1 cellular context compared by ENCODE assay signal in the genomic region with DNA sequence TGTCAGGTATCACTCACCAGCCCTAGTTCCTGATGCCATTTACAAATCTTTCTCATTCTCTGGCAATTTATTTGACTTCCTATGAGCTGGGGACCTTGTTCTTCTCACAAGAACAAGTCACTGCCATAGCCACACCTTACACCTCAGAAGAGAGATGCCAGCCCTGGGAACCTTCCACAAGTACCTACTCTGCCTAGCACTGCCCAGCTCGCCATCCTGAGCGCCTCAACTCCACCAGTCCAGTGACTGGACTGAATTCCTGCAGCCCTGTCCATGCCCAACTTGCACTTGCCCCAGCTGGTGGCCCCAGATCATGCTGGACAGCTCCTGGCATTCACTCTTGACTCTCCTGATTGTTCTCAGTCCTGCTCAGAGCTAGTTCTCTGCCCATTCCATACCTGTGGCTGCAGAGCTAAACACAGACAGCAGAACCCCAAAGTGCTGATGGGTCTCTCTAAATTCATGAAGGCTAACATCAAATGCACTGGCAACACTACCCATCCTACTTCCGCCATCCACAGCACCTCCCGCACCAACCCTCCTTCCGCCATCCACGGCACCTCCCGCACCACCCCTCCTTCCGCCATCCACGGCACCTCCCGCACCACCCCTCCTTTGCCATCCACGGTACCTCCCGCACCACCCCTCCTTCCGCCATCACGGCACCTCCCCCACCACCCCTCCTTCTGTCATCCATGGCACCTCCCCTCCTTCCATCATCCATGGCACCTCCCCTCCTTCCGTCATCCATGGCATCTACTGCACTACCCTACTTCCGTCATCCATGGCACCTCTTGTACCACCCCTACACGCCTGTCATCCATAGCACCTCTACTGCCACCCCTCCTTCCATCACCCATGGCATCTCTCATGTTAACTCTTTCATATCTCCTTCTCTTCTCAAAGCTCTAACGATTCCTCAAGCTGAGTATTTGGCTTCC.
TF ChIP-seq lines count a peak whose summit lies in the region.

No MANE protein-coding gene starts in this region.

TF ChIP-seq in K562, 482 proteins besides CTCF, POLR2A, EP300 and RAD21 (continued from another document and continues in another):
- TF ChIP-seq, protein P1, sequence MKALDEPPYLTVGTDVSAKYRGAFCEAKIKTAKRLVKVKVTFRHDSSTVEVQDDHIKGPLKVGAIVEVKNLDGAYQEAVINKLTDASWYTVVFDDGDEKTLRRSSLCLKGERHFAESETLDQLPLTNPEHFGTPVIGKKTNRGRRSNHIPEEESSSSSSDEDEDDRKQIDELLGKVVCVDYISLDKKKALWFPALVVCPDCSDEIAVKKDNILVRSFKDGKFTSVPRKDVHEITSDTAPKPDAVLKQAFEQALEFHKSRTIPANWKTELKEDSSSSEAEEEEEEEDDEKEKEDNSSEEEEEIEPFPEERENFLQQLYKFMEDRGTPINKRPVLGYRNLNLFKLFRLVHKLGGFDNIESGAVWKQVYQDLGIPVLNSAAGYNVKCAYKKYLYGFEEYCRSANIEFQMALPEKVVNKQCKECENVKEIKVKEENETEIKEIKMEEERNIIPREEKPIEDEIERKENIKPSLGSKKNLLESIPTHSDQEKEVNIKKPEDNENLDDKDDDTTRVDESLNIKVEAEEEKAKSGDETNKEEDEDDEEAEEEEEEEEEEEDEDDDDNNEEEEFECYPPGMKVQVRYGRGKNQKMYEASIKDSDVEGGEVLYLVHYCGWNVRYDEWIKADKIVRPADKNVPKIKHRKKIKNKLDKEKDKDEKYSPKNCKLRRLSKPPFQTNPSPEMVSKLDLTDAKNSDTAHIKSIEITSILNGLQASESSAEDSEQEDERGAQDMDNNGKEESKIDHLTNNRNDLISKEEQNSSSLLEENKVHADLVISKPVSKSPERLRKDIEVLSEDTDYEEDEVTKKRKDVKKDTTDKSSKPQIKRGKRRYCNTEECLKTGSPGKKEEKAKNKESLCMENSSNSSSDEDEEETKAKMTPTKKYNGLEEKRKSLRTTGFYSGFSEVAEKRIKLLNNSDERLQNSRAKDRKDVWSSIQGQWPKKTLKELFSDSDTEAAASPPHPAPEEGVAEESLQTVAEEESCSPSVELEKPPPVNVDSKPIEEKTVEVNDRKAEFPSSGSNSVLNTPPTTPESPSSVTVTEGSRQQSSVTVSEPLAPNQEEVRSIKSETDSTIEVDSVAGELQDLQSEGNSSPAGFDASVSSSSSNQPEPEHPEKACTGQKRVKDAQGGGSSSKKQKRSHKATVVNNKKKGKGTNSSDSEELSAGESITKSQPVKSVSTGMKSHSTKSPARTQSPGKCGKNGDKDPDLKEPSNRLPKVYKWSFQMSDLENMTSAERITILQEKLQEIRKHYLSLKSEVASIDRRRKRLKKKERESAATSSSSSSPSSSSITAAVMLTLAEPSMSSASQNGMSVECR (CRISPR knock-in tag; IDR thresholded peaks at IDR 0.05) = peak; percentile 90
- peak; percentile 28; the same call in 1 of the 2 replicates for TF ChIP-seq ZNF263 (CRISPR knock-in tag; IDR thresholded peaks at IDR 0.05; ENCODE audit: borderline replicate concordance)
- TF ChIP-seq, protein P2, sequence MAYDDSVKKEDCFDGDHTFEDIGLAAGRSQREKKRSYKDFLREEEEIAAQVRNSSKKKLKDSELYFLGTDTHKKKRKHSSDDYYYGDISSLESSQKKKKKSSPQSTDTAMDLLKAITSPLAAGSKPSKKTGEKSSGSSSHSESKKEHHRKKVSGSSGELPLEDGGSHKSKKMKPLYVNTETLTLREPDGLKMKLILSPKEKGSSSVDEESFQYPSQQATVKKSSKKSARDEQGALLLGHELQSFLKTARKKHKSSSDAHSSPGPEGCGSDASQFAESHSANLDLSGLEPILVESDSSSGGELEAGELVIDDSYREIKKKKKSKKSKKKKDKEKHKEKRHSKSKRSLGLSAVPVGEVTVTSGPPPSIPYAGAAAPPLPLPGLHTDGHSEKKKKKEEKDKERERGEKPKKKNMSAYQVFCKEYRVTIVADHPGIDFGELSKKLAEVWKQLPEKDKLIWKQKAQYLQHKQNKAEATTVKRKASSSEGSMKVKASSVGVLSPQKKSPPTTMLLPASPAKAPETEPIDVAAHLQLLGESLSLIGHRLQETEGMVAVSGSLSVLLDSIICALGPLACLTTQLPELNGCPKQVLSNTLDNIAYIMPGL (CRISPR knock-in tag; IDR thresholded peaks at IDR 0.05) = peak; percentile 11; the same call in 1 of the 2 replicates
- no peak for TF ChIP-seq FOS (IDR thresholded peaks at IDR 0.05; ENCODE audit: extremely low read depth, insufficient read length)
- TF ChIP-seq, protein P3, sequence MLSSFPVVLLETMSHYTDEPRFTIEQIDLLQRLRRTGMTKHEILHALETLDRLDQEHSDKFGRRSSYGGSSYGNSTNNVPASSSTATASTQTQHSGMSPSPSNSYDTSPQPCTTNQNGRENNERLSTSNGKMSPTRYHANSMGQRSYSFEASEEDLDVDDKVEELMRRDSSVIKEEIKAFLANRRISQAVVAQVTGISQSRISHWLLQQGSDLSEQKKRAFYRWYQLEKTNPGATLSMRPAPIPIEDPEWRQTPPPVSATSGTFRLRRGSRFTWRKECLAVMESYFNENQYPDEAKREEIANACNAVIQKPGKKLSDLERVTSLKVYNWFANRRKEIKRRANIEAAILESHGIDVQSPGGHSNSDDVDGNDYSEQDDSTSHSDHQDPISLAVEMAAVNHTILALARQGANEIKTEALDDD (IDR thresholded peaks at IDR 0.05) = no peak
- TF ChIP-seq GATA2 (CRISPR knock-in tag; IDR thresholded peaks at IDR 0.05) = no peak
- TF ChIP-seq PHTF2 (CRISPR knock-in tag; IDR thresholded peaks at IDR 0.05) = no peak
- peak; percentile 62; the same call in 1 of the 2 replicates for TF ChIP-seq MEF2D (tag; conservative IDR thresholded peaks at IDR 0.05; ENCODE audit: low read depth)
- no peak for TF ChIP-seq RB1 (IDR thresholded peaks at IDR 0.05; ENCODE audit: low read depth)
- TF ChIP-seq ZZZ3 (IDR thresholded peaks at IDR 0.05) = no peak
- no peak for TF ChIP-seq SREBF1 (IDR thresholded peaks at IDR 0.05; ENCODE audit: borderline replicate concordance, low read depth, low read length)
- TF ChIP-seq, protein P4, sequence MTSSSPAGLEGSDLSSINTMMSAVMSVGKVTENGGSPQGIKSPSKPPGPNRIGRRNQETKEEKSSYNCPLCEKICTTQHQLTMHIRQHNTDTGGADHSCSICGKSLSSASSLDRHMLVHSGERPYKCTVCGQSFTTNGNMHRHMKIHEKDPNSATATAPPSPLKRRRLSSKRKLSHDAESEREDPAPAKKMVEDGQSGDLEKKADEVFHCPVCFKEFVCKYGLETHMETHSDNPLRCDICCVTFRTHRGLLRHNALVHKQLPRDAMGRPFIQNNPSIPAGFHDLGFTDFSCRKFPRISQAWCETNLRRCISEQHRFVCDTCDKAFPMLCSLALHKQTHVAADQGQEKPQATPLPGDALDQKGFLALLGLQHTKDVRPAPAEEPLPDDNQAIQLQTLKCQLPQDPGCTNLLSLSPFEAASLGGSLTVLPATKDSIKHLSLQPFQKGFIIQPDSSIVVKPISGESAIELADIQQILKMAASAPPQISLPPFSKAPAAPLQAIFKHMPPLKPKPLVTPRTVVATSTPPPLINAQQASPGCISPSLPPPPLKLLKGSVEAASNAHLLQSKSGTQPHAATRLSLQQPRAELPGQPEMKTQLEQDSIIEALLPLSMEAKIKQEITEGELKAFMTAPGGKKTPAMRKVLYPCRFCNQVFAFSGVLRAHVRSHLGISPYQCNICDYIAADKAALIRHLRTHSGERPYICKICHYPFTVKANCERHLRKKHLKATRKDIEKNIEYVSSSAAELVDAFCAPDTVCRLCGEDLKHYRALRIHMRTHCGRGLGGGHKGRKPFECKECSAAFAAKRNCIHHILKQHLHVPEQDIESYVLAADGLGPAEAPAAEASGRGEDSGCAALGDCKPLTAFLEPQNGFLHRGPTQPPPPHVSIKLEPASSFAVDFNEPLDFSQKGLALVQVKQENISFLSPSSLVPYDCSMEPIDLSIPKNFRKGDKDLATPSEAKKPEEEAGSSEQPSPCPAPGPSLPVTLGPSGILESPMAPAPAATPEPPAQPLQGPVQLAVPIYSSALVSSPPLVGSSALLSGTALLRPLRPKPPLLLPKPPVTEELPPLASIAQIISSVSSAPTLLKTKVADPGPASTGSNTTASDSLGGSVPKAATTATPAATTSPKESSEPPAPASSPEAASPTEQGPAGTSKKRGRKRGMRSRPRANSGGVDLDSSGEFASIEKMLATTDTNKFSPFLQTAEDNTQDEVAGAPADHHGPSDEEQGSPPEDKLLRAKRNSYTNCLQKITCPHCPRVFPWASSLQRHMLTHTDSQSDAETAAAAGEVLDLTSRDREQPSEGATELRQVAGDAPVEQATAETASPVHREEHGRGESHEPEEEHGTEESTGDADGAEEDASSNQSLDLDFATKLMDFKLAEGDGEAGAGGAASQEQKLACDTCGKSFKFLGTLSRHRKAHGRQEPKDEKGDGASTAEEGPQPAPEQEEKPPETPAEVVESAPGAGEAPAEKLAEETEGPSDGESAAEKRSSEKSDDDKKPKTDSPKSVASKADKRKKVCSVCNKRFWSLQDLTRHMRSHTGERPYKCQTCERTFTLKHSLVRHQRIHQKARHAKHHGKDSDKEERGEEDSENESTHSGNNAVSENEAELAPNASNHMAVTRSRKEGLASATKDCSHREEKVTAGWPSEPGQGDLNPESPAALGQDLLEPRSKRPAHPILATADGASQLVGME (CRISPR knock-in tag; IDR thresholded peaks at IDR 0.05) = peak; percentile 76
- TF ChIP-seq SAP30 (IDR thresholded peaks at IDR 0.05; ENCODE audit: borderline replicate concordance, insufficient read depth, low read depth, low read length, poor library complexity, severe bottlenecking) = no peak
- TF ChIP-seq BMI1 (IDR thresholded peaks at IDR 0.05; ENCODE audit: low read length) = no peak
- no peak for TF ChIP-seq MXI1 (IDR thresholded peaks at IDR 0.05; ENCODE audit: low read depth, low read length)
- 0 out of 2 replicates have a peak, but pooled peaks have one; percentile 37 for TF ChIP-seq SAFB (IDR thresholded peaks at IDR 0.05; ENCODE audit: borderline replicate concordance, low read depth, low read length)
- TF ChIP-seq NFXL1 (CRISPR knock-in tag; IDR thresholded peaks at IDR 0.05) = 0 out of 2 replicates have a peak, but pooled peaks have one; percentile 32
- TF ChIP-seq, protein P5, sequence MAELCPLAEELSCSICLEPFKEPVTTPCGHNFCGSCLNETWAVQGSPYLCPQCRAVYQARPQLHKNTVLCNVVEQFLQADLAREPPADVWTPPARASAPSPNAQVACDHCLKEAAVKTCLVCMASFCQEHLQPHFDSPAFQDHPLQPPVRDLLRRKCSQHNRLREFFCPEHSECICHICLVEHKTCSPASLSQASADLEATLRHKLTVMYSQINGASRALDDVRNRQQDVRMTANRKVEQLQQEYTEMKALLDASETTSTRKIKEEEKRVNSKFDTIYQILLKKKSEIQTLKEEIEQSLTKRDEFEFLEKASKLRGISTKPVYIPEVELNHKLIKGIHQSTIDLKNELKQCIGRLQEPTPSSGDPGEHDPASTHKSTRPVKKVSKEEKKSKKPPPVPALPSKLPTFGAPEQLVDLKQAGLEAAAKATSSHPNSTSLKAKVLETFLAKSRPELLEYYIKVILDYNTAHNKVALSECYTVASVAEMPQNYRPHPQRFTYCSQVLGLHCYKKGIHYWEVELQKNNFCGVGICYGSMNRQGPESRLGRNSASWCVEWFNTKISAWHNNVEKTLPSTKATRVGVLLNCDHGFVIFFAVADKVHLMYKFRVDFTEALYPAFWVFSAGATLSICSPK (IDR thresholded peaks at IDR 0.05; ENCODE audit: borderline replicate concordance) = no peak
- TF ChIP-seq, protein P6, sequence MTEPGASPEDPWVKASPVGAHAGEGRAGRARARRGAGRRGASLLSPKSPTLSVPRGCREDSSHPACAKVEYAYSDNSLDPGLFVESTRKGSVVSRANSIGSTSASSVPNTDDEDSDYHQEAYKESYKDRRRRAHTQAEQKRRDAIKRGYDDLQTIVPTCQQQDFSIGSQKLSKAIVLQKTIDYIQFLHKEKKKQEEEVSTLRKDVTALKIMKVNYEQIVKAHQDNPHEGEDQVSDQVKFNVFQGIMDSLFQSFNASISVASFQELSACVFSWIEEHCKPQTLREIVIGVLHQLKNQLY (CRISPR knock-in tag; conservative IDR thresholded peaks at IDR 0.05) = no peak
- TF ChIP-seq, protein P7, sequence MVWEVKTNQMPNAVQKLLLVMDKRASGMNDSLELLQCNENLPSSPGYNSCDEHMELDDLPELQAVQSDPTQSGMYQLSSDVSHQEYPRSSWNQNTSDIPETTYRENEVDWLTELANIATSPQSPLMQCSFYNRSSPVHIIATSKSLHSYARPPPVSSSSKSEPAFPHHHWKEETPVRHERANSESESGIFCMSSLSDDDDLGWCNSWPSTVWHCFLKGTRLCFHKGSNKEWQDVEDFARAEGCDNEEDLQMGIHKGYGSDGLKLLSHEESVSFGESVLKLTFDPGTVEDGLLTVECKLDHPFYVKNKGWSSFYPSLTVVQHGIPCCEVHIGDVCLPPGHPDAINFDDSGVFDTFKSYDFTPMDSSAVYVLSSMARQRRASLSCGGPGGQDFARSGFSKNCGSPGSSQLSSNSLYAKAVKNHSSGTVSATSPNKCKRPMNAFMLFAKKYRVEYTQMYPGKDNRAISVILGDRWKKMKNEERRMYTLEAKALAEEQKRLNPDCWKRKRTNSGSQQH (CRISPR knock-in tag; IDR thresholded peaks at IDR 0.05) = peak; percentile 95
- TF ChIP-seq NR1H2 (CRISPR knock-in tag; IDR thresholded peaks at IDR 0.05) = no peak; the same call in 1 of the 2 replicates
- TF ChIP-seq XRCC5 (IDR thresholded peaks at IDR 0.05; ENCODE audit: low read depth, low read length) = 0 out of 2 replicates have a peak, but pooled peaks have one; percentile 23
- TF ChIP-seq CEBPG (CRISPR knock-in tag; IDR thresholded peaks at IDR 0.05) = 0 out of 2 replicates have a peak, but pooled peaks have one; percentile 54
- TF ChIP-seq CEBPG (tag; conservative IDR thresholded peaks at IDR 0.05 in 1 of 2, IDR thresholded peaks at IDR 0.05 in 1 of 2) = no peak
- TF ChIP-seq, protein P8, sequence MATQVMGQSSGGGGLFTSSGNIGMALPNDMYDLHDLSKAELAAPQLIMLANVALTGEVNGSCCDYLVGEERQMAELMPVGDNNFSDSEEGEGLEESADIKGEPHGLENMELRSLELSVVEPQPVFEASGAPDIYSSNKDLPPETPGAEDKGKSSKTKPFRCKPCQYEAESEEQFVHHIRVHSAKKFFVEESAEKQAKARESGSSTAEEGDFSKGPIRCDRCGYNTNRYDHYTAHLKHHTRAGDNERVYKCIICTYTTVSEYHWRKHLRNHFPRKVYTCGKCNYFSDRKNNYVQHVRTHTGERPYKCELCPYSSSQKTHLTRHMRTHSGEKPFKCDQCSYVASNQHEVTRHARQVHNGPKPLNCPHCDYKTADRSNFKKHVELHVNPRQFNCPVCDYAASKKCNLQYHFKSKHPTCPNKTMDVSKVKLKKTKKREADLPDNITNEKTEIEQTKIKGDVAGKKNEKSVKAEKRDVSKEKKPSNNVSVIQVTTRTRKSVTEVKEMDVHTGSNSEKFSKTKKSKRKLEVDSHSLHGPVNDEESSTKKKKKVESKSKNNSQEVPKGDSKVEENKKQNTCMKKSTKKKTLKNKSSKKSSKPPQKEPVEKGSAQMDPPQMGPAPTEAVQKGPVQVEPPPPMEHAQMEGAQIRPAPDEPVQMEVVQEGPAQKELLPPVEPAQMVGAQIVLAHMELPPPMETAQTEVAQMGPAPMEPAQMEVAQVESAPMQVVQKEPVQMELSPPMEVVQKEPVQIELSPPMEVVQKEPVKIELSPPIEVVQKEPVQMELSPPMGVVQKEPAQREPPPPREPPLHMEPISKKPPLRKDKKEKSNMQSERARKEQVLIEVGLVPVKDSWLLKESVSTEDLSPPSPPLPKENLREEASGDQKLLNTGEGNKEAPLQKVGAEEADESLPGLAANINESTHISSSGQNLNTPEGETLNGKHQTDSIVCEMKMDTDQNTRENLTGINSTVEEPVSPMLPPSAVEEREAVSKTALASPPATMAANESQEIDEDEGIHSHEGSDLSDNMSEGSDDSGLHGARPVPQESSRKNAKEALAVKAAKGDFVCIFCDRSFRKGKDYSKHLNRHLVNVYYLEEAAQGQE (CRISPR knock-in tag; IDR thresholded peaks at IDR 0.05; ENCODE audit: low read depth) = peak; percentile 96
